In the genomic region with DNA sequence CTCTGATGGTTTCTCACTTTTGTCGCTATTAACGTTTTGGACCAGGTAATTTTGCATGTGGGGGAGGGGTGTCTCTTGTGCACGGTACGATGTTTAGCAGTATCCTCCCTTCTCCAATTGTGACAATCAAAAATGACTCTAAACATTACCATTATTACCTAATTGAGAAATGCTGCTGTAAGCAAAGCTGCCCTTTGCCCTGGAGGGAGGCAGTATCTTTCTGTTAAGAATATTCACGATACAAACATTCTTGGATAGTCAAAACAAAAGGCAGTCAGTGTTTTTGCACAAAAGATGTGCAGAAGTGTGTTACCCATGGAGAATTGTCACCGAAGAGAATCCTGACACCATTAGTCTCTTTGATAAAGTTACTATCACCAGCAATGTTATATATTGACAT, we compare ENCODE assay signal across 21 cellular contexts.
"Had no signal": no experiment of that assay in that cellular context is flagged by ENCODE, and none has a peak within 500 bp of the region (broad histone marks: within the 10 kb centered on the region; RNA-seq: fewer than 3 reads in every experiment).

No MANE protein-coding gene starts in this region.

- H3K9ac ChIP-seq: KMS-11, SK-N-SH had no signal

- DNase-seq: IMR-90, Kasumi-1, MM.1S, NCI-H1092 treated with DMSO at 0.1 percent for 48 hours, NCI-H1436, NCI-H187, NCI-H2029, NCI-H2081 treated with DMSO at 0.1 percent for 48 hours, NCI-H2171, NCI-H226, NCI-H446, NCI-H510A, NCI-H524 treated with DMSO at 0.1 percent for 48 hours, NCI-H69, NCI-H774, Right ventricle myocardium superior, RPMI8226, SK-N-SH, SW 1271 had no signal

- H3K4me2 ChIP-seq: KMS-11, SK-N-SH had no signal

- H3K27ac ChIP-seq: KMS-11 had no signal

- H3K9me3 ChIP-seq: SK-N-SH had no signal

- FAIRE-seq: RCC 7860 had no signal
